22 cellular contexts compared by ENCODE assay signal in the genomic region with DNA sequence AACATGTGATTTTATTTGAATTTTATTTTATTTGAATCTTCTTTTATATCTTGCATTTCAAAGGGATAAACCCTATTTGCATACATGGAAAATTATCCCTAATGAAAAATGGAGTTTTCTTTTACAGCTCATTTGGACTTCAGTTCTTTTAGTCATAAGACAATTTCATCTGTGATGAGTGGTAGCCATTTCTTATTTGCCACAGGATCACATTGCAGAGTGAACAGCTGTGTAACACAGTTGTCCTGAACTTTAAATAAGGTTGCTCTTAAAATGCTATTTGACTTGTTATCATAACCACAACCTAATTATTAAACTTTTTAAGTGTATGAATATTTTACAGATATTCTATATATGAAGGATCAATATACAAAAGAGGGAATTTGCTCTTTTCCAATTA.
"Had no signal": no experiment of that assay in that cellular context is flagged by ENCODE, and none has a peak within 500 bp of the region (broad histone marks: within the 10 kb centered on the region; RNA-seq: fewer than 3 reads in every experiment).

No MANE protein-coding gene starts in this region.

- H3K27ac ChIP-seq: RWPE1 had no signal

- H3K4me2 ChIP-seq: SK-N-SH had no signal

- H3K9me3 ChIP-seq: SK-N-SH had no signal

- H3K9ac ChIP-seq: SK-N-SH had no signal

- H3K4me1 Mint-ChIP-seq: T-cell had no signal

- H3K4me3 Mint-ChIP-seq: T-cell had no signal

- DNase-seq: KBM-7; MV-4-11; NCI-H1048; NCI-H1105; NCI-H1417; NCI-H1436 treated with DMSO at 0.1 percent for 48 hours; NCI-H1694; NCI-H187 treated with DMSO at 0.1 percent for 48 hours; NCI-H2029 treated with DMSO at 0.1 percent for 48 hours; NCI-H2107; NCI-H226; NCI-H446; NCI-H510A; NCI-H524 treated with DMSO at 0.1 percent for 48 hours; NCI-H82; NK-92 treated with Interleukin-12 subunit alpha and Interleukin-12 subunit beta, amount 100 ng/mL, for 24 hours; PC-3; SHP77; SK-N-SH; SW 1271; T-cell had no signal

- H3K36me3 Mint-ChIP-seq: T-cell had no signal

- H3K27ac Mint-ChIP-seq: T-cell had no signal
